ENCODE assay signal across 25 cellular contexts in genomic region chr3:174170248-174170647, GRCh38.
DNase-seq lines count a peak whose midpoint lies in the region; ATAC-seq and TF ChIP-seq lines count a peak whose summit lies in the region.
"Had no signal": no experiment of that assay in that cellular context is flagged by ENCODE, and none has a peak within 500 bp of the region (broad histone marks: within the 10 kb centered on the region; RNA-seq: fewer than 3 reads in every experiment).

No MANE protein-coding gene starts in this region.

- H3K9me3 ChIP-seq in gastrocnemius medialis: no peaks in the 10 kb centered on the region

- no peaks in the 10 kb centered on the region for H3K36me3 ChIP-seq in gastrocnemius medialis
- H3K36me3 ChIP-seq: breast epithelium, gastroesophageal sphincter had no signal

- no peak for ATAC-seq in gastrocnemius medialis
- no peak for ATAC-seq in activated CD8-positive, alpha-beta T cell treated with anti-CD3 and anti-CD28 coated beads, Interleukin-2, amount 10 ng/mL, durations not matched to agents 7 days and 5 days
- ATAC-seq: activated CD4-positive, CD25-positive, alpha-beta regulatory T cell treated with anti-CD3 and anti-CD28 coated beads, Interleukin-2, amount 50 U/mL, for 24 hours; esophagus mucosa; gastroesophageal sphincter; left ventricle myocardium superior; natural killer cell; stimulated activated naive CD8-positive, alpha-beta T cell treated with anti-CD3 and anti-CD28 coated beads, Interleukin-15, amount 100 ng/mL, for 72 hours had no signal

- H3K4me1 ChIP-seq in gastrocnemius medialis: no peaks in the 10 kb centered on the region
- H3K4me1 ChIP-seq: breast epithelium, gastroesophageal sphincter had no signal

- H3K27ac ChIP-seq in gastrocnemius medialis: no peak overlapping the region
- H3K27ac ChIP-seq: breast epithelium, coronary artery, gastroesophageal sphincter had no signal

- H3K4me3 ChIP-seq in choroid plexus epithelial cell (ENCODE audit: low read depth, low read length) (no peak overlapping the region), gastrocnemius medialis (no peak overlapping the region)
- H3K4me3 ChIP-seq: breast epithelium, coronary artery, gastroesophageal sphincter had no signal

- no peaks in the 10 kb centered on the region for H3K36me3 Mint-ChIP-seq in activated CD8-positive, alpha-beta T cell treated with anti-CD3 and anti-CD28 coated beads, Interleukin-2, amount 10 ng/mL, durations not matched to agents 7 days and 5 days (ENCODE audit: low read depth)
- H3K36me3 Mint-ChIP-seq: activated naive CD4-positive, alpha-beta T cell treated with anti-CD3 and anti-CD28 coated beads, Interleukin-2, amount 10 ng/mL, durations not matched to agents 7 days and 5 days had no signal

- POLR2A ChIA-PET in activated CD8-positive, alpha-beta T cell treated with anti-CD3 and anti-CD28 coated beads, Interleukin-2, amount 10 ng/mL, durations not matched to agents 7 days and 5 days (lab: Charles Lee): no interaction called here

- peak; percentile 26 for DNase-seq in NCI-H446 treated with DMSO at 0.1 percent for 48 hours (lab: John Stamatoyannopoulos, UW)
- DNase-seq in NCI-H446 (lab: John Stamatoyannopoulos, UW): no peak
- DNase-seq in NCI-H69 (lab: John Stamatoyannopoulos, UW): peak; percentile 94
- peak; percentile 2 for DNase-seq in choroid plexus epithelial cell (ENCODE audit: low read depth)
- no peak for DNase-seq in DMS53 (lab: John Stamatoyannopoulos, UW)
- DNase-seq in gastrocnemius medialis: no peak
- no peak for DNase-seq in activated CD8-positive, alpha-beta T cell treated with anti-CD3 and anti-CD28 coated beads, Interleukin-2, amount 10 ng/mL, durations not matched to agents 7 days and 5 days
- no peak for DNase-seq in NCI-H1694 treated with DMSO at 0.1 percent for 48 hours (lab: John Stamatoyannopoulos, UW)
- DNase-seq: activated CD4-positive, alpha-beta T cell treated with anti-CD3 and anti-CD28 coated beads, Interleukin-2, amount 50 U/mL, for 48 hours; activated CD8-positive, alpha-beta memory T cell treated with anti-CD3 and anti-CD28 coated beads, Interleukin-2, amount 50 U/mL, for 4 hours; activated naive CD4-positive, alpha-beta T cell treated with anti-CD3 and anti-CD28 coated beads, Interleukin-2, amount 10 ng/mL, durations not matched to agents 7 days and 5 days; amniotic stem cell; DND-41; hippocampal formation; left ventricle myocardium superior; MV-4-11; natural killer cell; NCI-H1436 treated with DMSO at 0.1 percent for 48 hours; occipital lobe; stimulated activated naive CD8-positive, alpha-beta T cell treated with anti-CD3 and anti-CD28 coated beads, Interleukin-15, amount 100 ng/mL, for 72 hours had no signal

- H3K27ac Mint-ChIP-seq in activated CD8-positive, alpha-beta T cell treated with anti-CD3 and anti-CD28 coated beads, Interleukin-2, amount 10 ng/mL, durations not matched to agents 7 days and 5 days: no peak overlapping the region
- H3K27ac Mint-ChIP-seq: activated naive CD4-positive, alpha-beta T cell treated with anti-CD3 and anti-CD28 coated beads, Interleukin-2, amount 10 ng/mL, durations not matched to agents 7 days and 5 days; natural killer cell; stimulated activated naive CD8-positive, alpha-beta T cell treated with anti-CD3 and anti-CD28 coated beads, Interleukin-15, amount 100 ng/mL, for 72 hours had no signal

- H3K27me3 ChIP-seq in gastrocnemius medialis: no peaks in the 10 kb centered on the region
- H3K27me3 ChIP-seq: breast epithelium, gastroesophageal sphincter had no signal

- H3K4me3 Mint-ChIP-seq in activated CD8-positive, alpha-beta T cell treated with anti-CD3 and anti-CD28 coated beads, Interleukin-2, amount 10 ng/mL, durations not matched to agents 7 days and 5 days: no peak overlapping the region
- H3K4me3 Mint-ChIP-seq: activated naive CD4-positive, alpha-beta T cell treated with anti-CD3 and anti-CD28 coated beads, Interleukin-2, amount 10 ng/mL, durations not matched to agents 7 days and 5 days; natural killer cell; stimulated activated naive CD8-positive, alpha-beta T cell treated with anti-CD3 and anti-CD28 coated beads, Interleukin-15, amount 100 ng/mL, for 72 hours had no signal

- intact Hi-C loops in gastrocnemius medialis (cut with DNase I; ENCODE audit: low total_unique reads): no loop called here

- no peak for TF ChIP-seq POLR2A in gastrocnemius medialis (IDR thresholded peaks at IDR 0.05)

- TF ChIP-seq CTCF in choroid plexus epithelial cell (conservative IDR thresholded peaks at IDR 0.05; ENCODE audit: low read depth, low read length) (no peak), gastrocnemius medialis (IDR thresholded peaks at IDR 0.05 in 4 of 5, conservative IDR thresholded peaks at IDR 0.05 in 1 of 5) (no peak)

- H3K9me3 Mint-ChIP-seq in activated CD8-positive, alpha-beta T cell treated with anti-CD3 and anti-CD28 coated beads, Interleukin-2, amount 10 ng/mL, durations not matched to agents 7 days and 5 days (ENCODE audit: insufficient read depth): peaks cover 5% of the 10 kb centered on the region

- no peaks in the 10 kb centered on the region for H3K27me3 Mint-ChIP-seq in activated CD8-positive, alpha-beta T cell treated with anti-CD3 and anti-CD28 coated beads, Interleukin-2, amount 10 ng/mL, durations not matched to agents 7 days and 5 days (ENCODE audit: low read depth)
- H3K27me3 Mint-ChIP-seq: activated naive CD4-positive, alpha-beta T cell treated with anti-CD3 and anti-CD28 coated beads, Interleukin-2, amount 10 ng/mL, durations not matched to agents 7 days and 5 days; stimulated activated naive CD8-positive, alpha-beta T cell treated with anti-CD3 and anti-CD28 coated beads, Interleukin-15, amount 100 ng/mL, for 72 hours had no signal

- in situ Hi-C loops in gastrocnemius medialis (cut with MboI; ENCODE audit: low sequenced_read_pairs in 4 of 4): no loop called here

- CTCF ChIA-PET in activated CD8-positive, alpha-beta T cell treated with anti-CD3 and anti-CD28 coated beads, Interleukin-2, amount 10 ng/mL, durations not matched to agents 7 days and 5 days (lab: Charles Lee): no interaction called here

- H3K4me1 Mint-ChIP-seq in activated CD8-positive, alpha-beta T cell treated with anti-CD3 and anti-CD28 coated beads, Interleukin-2, amount 10 ng/mL, durations not matched to agents 7 days and 5 days (ENCODE audit: low read depth): no peaks in the 10 kb centered on the region
- H3K4me1 Mint-ChIP-seq: activated naive CD4-positive, alpha-beta T cell treated with anti-CD3 and anti-CD28 coated beads, Interleukin-2, amount 10 ng/mL, durations not matched to agents 7 days and 5 days; natural killer cell; stimulated activated naive CD8-positive, alpha-beta T cell treated with anti-CD3 and anti-CD28 coated beads, Interleukin-15, amount 100 ng/mL, for 72 hours had no signal

Comparison
In these comparisons a context has a peak if more than half of its experiments do, and no peak if none do; other contexts are left out.
1. DNase-seq: peak in NCI-H446 treated with DMSO at 0.1 percent for 48 hours (single experiment), NCI-H69 (single experiment) and choroid plexus epithelial cell (single experiment); none in NCI-H446 (0 of 2), DMS53 (single experiment), gastrocnemius medialis (0 of 2), activated CD8-positive, alpha-beta T cell treated with anti-CD3 and anti-CD28 coated beads, Interleukin-2, amount 10 ng/mL, durations not matched to agents 7 days and 5 days (single experiment) and NCI-H1694 treated with DMSO at 0.1 percent for 48 hours (single experiment).